In the genomic region with DNA sequence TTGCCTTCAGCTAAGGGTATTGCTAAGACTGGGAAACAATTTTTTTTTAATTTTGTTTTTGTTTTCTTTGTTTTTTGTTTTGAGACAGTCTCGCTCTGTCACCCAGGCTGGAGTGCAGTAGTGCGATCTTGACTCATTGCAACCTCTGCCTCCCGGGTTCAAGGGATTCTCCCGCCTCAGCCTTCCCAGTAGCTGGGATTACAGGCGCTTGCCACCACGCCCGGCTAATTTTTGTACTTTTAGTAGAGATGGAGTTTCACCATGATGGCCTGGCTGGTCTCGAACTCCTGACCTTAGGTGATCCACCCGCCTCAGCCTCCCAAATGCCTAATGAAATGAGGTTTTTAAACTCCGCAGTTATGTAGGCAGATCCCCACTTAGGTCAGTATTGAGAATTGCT, we compare ENCODE assay signal across 1 cellular context.
A peak's percentile ranks its signal among the peaks of the same experiment; 100 is the strongest.
TF ChIP-seq lines count a peak whose summit lies in the region.

No MANE protein-coding gene starts in this region.

TF ChIP-seq in HepG2, 621 proteins besides CTCF, POLR2A, EP300 and RAD21:
- TF ChIP-seq ZBTB33 (CRISPR knock-in tag; IDR thresholded peaks at IDR 0.05): peak; percentile 69
